ENCODE assay signal across 33 cellular contexts in the genomic region with DNA sequence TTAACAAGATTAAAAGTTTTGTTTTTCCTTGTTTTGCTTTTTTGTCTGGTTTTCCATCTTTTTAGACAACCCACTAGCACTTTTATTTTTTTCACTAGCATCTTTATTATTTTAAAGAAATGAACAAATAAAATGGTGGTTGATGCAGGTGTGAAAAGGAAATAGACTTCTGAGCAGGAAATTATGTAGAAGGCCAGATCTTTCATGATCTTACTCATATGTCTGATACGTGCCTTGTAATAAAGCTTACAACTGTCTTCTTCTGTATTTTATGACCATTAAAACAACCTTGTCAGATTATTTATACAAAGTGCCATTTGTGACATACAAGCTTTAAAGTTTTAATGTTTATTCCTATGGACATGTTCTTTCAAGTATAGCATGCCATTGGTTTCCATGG. TPM values are rescaled to one million over a fixed set of nuclear protein-coding genes. Genes with fewer than 3 reads are reported as not detected.
DNase-seq lines count a peak whose midpoint lies in the region; ATAC-seq and TF ChIP-seq lines count a peak whose summit lies in the region.
"Had no signal": no experiment of that assay in that cellular context is flagged by ENCODE, and none has a peak within 500 bp of the region (broad histone marks: within the 10 kb centered on the region; RNA-seq: fewer than 3 reads in every experiment).

No MANE protein-coding gene starts in this region.

- H3K4me1 Mint-ChIP-seq in activated T-cell treated with anti-CD3 and anti-CD28 coated beads, Interleukin-2, amount 50 U/mL, for 24 hours (ENCODE audit: low read depth), result peaks cover 73% of the 10 kb centered on the region
- peaks cover 48% of the 10 kb centered on the region for H3K4me1 Mint-ChIP-seq in activated T-helper 17 cell treated with anti-CD3 and anti-CD28 coated beads, Interleukin-2, amount 50 U/mL, for 72 hours
- H3K4me1 Mint-ChIP-seq in natural killer cell, result peaks cover 58 to 77% of the 10 kb centered on the region in 2 donors
- H3K4me1 Mint-ChIP-seq: neural progenitor cell had no signal

- no peaks in the 10 kb centered on the region for H3K27me3 ChIP-seq in DND-41 (ENCODE audit: insufficient read depth, low read length, poor library complexity)
- H3K27me3 ChIP-seq: BE2C, esophagus muscularis mucosa, heart left ventricle, SJSA1 had no signal

- H3K4me3 ChIP-seq in DND-41 (ENCODE audit: low read depth in 1 of 2, low read length in 2 of 2), result no peak overlapping the region; a peak in 1 of 4 replicates
- H3K4me3 ChIP-seq: esophagus muscularis mucosa, heart left ventricle, neural progenitor cell, SJSA1 had no signal

- H4K20me1 ChIP-seq in DND-41 (ENCODE audit: insufficient read depth, low read length), result peaks cover 21% of the 10 kb centered on the region

- no peak overlapping the region for H3K9ac ChIP-seq in DND-41 (ENCODE audit: low read depth, low read length)
- H3K9ac ChIP-seq: neural progenitor cell, parathyroid adenoma had no signal

- H3K27ac ChIP-seq in DND-41 (ENCODE audit: low read length), result 0 out of 2 replicates have a peak overlapping the region, but pooled peaks have one; percentile 35
- H3K27ac ChIP-seq: esophagus muscularis mucosa, foreskin keratinocyte, neural progenitor cell, parathyroid adenoma, SJSA1 had no signal

- H3K79me2 ChIP-seq in DND-41 (ENCODE audit: insufficient read depth, low read length), result peaks cover 96% of the 10 kb centered on the region
- H3K79me2 ChIP-seq: parathyroid adenoma had no signal

- peak overlapping the region; percentile 85 for H3K27ac Mint-ChIP-seq in activated T-cell treated with anti-CD3 and anti-CD28 coated beads, Interleukin-2, amount 50 U/mL, for 24 hours
- peak overlapping the region; percentile 79 for H3K27ac Mint-ChIP-seq in activated T-helper 17 cell treated with anti-CD3 and anti-CD28 coated beads, Interleukin-2, amount 50 U/mL, for 72 hours
- H3K27ac Mint-ChIP-seq in natural killer cell, result peak overlapping the region; percentile 88 to 95
- H3K27ac Mint-ChIP-seq: H9, neural progenitor cell, type B pancreatic cell had no signal

- no peak for TF ChIP-seq CTCF in DND-41 (IDR thresholded peaks at IDR 0.05; ENCODE audit: borderline replicate concordance, extremely low read depth, low read length, poor library complexity, severe bottlenecking)
- TF ChIP-seq CTCF in natural killer cell (IDR thresholded peaks at IDR 0.05), result no peak

- ATAC-seq in DND-41 (ENCODE audit: insufficient read depth, low read depth), result no peak
- peak; percentile 36 for ATAC-seq in activated T-helper 17 cell treated with anti-CD3 and anti-CD28 coated beads, Interleukin-2, amount 50 U/mL, for 72 hours (replicated peaks)
- ATAC-seq in natural killer cell, result peak; percentile 31 to 76 (median 44)
- ATAC-seq: foreskin keratinocyte, heart left ventricle had no signal

- H3K9me3 Mint-ChIP-seq in activated T-cell treated with anti-CD3 and anti-CD28 coated beads, Interleukin-2, amount 50 U/mL, for 24 hours, result no peaks in the 10 kb centered on the region
- peaks cover 3% of the 10 kb centered on the region for H3K9me3 Mint-ChIP-seq in activated T-helper 17 cell treated with anti-CD3 and anti-CD28 coated beads, Interleukin-2, amount 50 U/mL, for 72 hours
- no peaks in the 10 kb centered on the region for H3K9me3 Mint-ChIP-seq in natural killer cell
- H3K9me3 Mint-ChIP-seq: type B pancreatic cell had no signal

- H3K27me3 Mint-ChIP-seq in activated T-cell treated with anti-CD3 and anti-CD28 coated beads, Interleukin-2, amount 50 U/mL, for 24 hours, result no peaks in the 10 kb centered on the region
- H3K27me3 Mint-ChIP-seq in activated T-helper 17 cell treated with anti-CD3 and anti-CD28 coated beads, Interleukin-2, amount 50 U/mL, for 72 hours, result no peaks in the 10 kb centered on the region
- H3K27me3 Mint-ChIP-seq in natural killer cell (ENCODE audit: low read depth in 2 of 2), result no peaks in the 10 kb centered on the region
- H3K27me3 Mint-ChIP-seq: IgD-negative memory B cell had no signal

- H3K4me2 ChIP-seq in DND-41 (ENCODE audit: insufficient read depth, low read length), result peak overlapping the region; percentile 67; the same call in 1 of the 2 replicates
- H3K4me2 ChIP-seq: neural progenitor cell had no signal

- H2AFZ ChIP-seq in DND-41 (ENCODE audit: low read depth, low read length), result no peak overlapping the region
- H2AFZ ChIP-seq: neural progenitor cell, parathyroid adenoma had no signal

- peaks cover 64% of the 10 kb centered on the region for H3K4me1 ChIP-seq in DND-41 (ENCODE audit: insufficient read depth, low read length)
- H3K4me1 ChIP-seq: BE2C, esophagus muscularis mucosa, foreskin keratinocyte, neural progenitor cell, parathyroid adenoma, SJSA1 had no signal

- peaks cover 62% of the 10 kb centered on the region for H3K36me3 Mint-ChIP-seq in activated T-cell treated with anti-CD3 and anti-CD28 coated beads, Interleukin-2, amount 50 U/mL, for 24 hours (ENCODE audit: low read depth)
- peaks cover 91% of the 10 kb centered on the region for H3K36me3 Mint-ChIP-seq in activated T-helper 17 cell treated with anti-CD3 and anti-CD28 coated beads, Interleukin-2, amount 50 U/mL, for 72 hours (ENCODE audit: low read depth)
- no peaks in the 10 kb centered on the region for H3K36me3 Mint-ChIP-seq in natural killer cell
- H3K36me3 Mint-ChIP-seq: IgD-negative memory B cell, neural progenitor cell, type B pancreatic cell had no signal

- no peak for DNase-seq in activated T-cell treated with anti-CD3 and anti-CD28 coated beads, Interleukin-2, amount 50 U/mL, for 24 hours
- DNase-seq in activated T-cell treated with anti-CD3 and anti-CD28 coated beads for 4 hours, result no peak
- DNase-seq in DND-41, result no peak
- DNase-seq in natural killer cell, result no peak
- DNase-seq in stimulated activated CD4-positive, alpha-beta T cell treated with anti-CD3 and anti-CD28 coated beads, Interleukin-2, amount 100 ng/mL, for 24 hours, result no peak
- DNase-seq in ureter (ENCODE audit: low spot score), result no peak
- DNase-seq in NCI-H510A (lab: John Stamatoyannopoulos, UW), result no peak
- DNase-seq: ACHN; activated naive CD4-positive, alpha-beta T cell treated with anti-CD3 and anti-CD28 coated beads, Interleukin-2, amount 50 U/mL, for 16 hours; activated T-cell treated with anti-CD3 and anti-CD28 coated beads, Interleukin-2, amount 50 U/mL, for 1 hour; BE2C; caudate nucleus; DMS79 treated with DMSO at 0.1 percent for 48 hours; foreskin keratinocyte; H9; heart left ventricle; NCI-H1105; NCI-H187 treated with DMSO at 0.1 percent for 48 hours; NCI-H2227 treated with DMSO at 0.1 percent for 48 hours; NCI-H774; small intestine; stimulated activated CD4-positive, alpha-beta T cell treated with anti-CD3 and anti-CD28 coated beads, Interleukin-1b, Interleukin-23, amount 100 ng/mL, for 48 hours had no signal

- intact Hi-C loops in natural killer cell (cut with micrococcal nuclease), result loop anchor here (2.0 to 10.0 kb wide), 2 partner anchors 42 to 654 kb away; no protein-coding TSS in a partner anchor

- no peaks in the 10 kb centered on the region for H3K9me3 ChIP-seq in DND-41 (ENCODE audit: insufficient read depth, low read length, severe bottlenecking)
- H3K9me3 ChIP-seq: BE2C, esophagus muscularis mucosa, SJSA1 had no signal

- peaks cover 9% of the 10 kb centered on the region; the same call in 1 of the 2 replicates for H3K36me3 ChIP-seq in DND-41 (ENCODE audit: insufficient read depth, low read length)
- H3K36me3 ChIP-seq: BE2C, esophagus muscularis mucosa, heart left ventricle, neural progenitor cell, SJSA1 had no signal

- H3K4me3 Mint-ChIP-seq in activated T-cell treated with anti-CD3 and anti-CD28 coated beads, Interleukin-2, amount 50 U/mL, for 24 hours, result peak overlapping the region; percentile 57
- H3K4me3 Mint-ChIP-seq in activated T-helper 17 cell treated with anti-CD3 and anti-CD28 coated beads, Interleukin-2, amount 50 U/mL, for 72 hours, result peak overlapping the region; percentile 79
- peak overlapping the region; percentile 88 for H3K4me3 Mint-ChIP-seq in natural killer cell
- H3K4me3 Mint-ChIP-seq: H9, IgD-negative memory B cell, neural progenitor cell, type B pancreatic cell had no signal

RNA-seq across cellular contexts. Expression of gene SLFN12L, which starts 6.3 kb away (rescaled TPM):
- 10 to 100 TPM; 56.1 to 72.2 TPM for total RNA-seq in activated T-helper 17 cell treated with anti-CD3 and anti-CD28 coated beads, Interleukin-2, amount 50 U/mL, for 72 hours
- total RNA-seq in natural killer cell (100 to 1,000 TPM; 126 to 174 (median 130) TPM), ureter (5.6 TPM)
- total RNA-seq: foreskin keratinocyte, H9 had no signal

RNA-seq across cellular contexts. Expression of gene SLFN14, which starts 29.4 kb away (rescaled TPM):
- total RNA-seq in activated T-helper 17 cell treated with anti-CD3 and anti-CD28 coated beads, Interleukin-2, amount 50 U/mL, for 72 hours, result under 1 TPM in 1 of 2 donors, not detected in 1; 0.08 TPM
- under 1 TPM in 2 of 3 donors, not detected in 1; 0.35 to 0.47 TPM for total RNA-seq in natural killer cell
- total RNA-seq in ureter, result not detected
- total RNA-seq: esophagus muscularis mucosa, foreskin keratinocyte, H9, lung microvascular endothelial cell, M059J, mucosa of gallbladder, SJSA1, subcutaneous adipose tissue had no signal

RNA-seq across cellular contexts. Expression of gene PEX12, which starts 47.2 kb away (rescaled TPM):
- 1 to 10 TPM; 1.9 to 2.6 TPM for total RNA-seq in activated T-helper 17 cell treated with anti-CD3 and anti-CD28 coated beads, Interleukin-2, amount 50 U/mL, for 72 hours
- total RNA-seq in natural killer cell, result 1 to 10 TPM; 2.5 to 3.0 (median 2.9) TPM
- 7.9 TPM for total RNA-seq in ureter

RNA-seq across cellular contexts. Expression of gene AP2B1, which starts 56.0 kb away (rescaled TPM):
- total RNA-seq in activated T-helper 17 cell treated with anti-CD3 and anti-CD28 coated beads, Interleukin-2, amount 50 U/mL, for 72 hours, result 100 to 1,000 TPM; 189 to 213 TPM
- total RNA-seq in natural killer cell (100 to 1,000 TPM; 111 to 148 (median 139) TPM), ureter (164 TPM)
